ENCODE assay signal across 17 cellular contexts in genomic region chr14:29897181-29897580, GRCh38. TPM values are rescaled to one million over a fixed set of nuclear protein-coding genes. Genes with fewer than 3 reads are reported as not detected.
"Had no signal": no experiment of that assay in that cellular context is flagged by ENCODE, and none has a peak within 500 bp of the region (broad histone marks: within the 10 kb centered on the region; RNA-seq: fewer than 3 reads in every experiment).

No MANE protein-coding gene starts in this region.

- H3K27ac ChIP-seq: SJSA1, SK-N-MC had no signal

- H3K27me3 ChIP-seq: SJSA1 had no signal

- H3K4me1 ChIP-seq: SJSA1 had no signal

- H3K4me3 ChIP-seq: SJSA1, SK-N-MC had no signal

- H3K36me3 ChIP-seq: SJSA1 had no signal

- H3K9me3 ChIP-seq: SJSA1 had no signal

- DNase-seq: IMR-90, Karpas-422, KG1, MM.1S, NCI-H2107, NCI-H226, NCI-H510A, NCI-H524 treated with DMSO at 0.1 percent for 48 hours, NCI-H82, Right ventricle myocardium superior, RPMI8226, SIG-M5, SW 1271, T-cell had no signal

RNA-seq across cellular contexts. Expression of gene PRKD1, which starts 30.5 kb away (rescaled TPM):
- total RNA-seq: T-helper 2 cell treated with Interferon-gamma antibody and Interleukin-4, amounts not matched to agents 100 ng/mL and 5 ng/mL, for 36 hours had no signal
